Comparison of ENCODE assay signal across 1 cellular context in genomic region chr10:24247841-24248240, GRCh38.
TF ChIP-seq lines count a peak whose summit lies in the region.

No MANE protein-coding gene starts in this region.

TF ChIP-seq in GM12878, 131 proteins besides CTCF, POLR2A, EP300 and RAD21 (continued from another document):
- no peak for TF ChIP-seq ZNF687 (IDR thresholded peaks at IDR 0.05)
